In genomic region chr5:181217111-181217804, GRCh38 we compare ENCODE assay signal across 1 cellular context.
TF ChIP-seq lines count a peak whose summit lies in the region.

No MANE protein-coding gene starts in this region.

TF ChIP-seq in HEK293, 187 proteins besides CTCF, POLR2A, EP300 and RAD21 (continued from another document):
- TF ChIP-seq PRDM2 (tag by site-specific recombination; IDR thresholded peaks at IDR 0.05; ENCODE audit: borderline replicate concordance) (no peak), SALL2 (tag by site-specific recombination; IDR thresholded peaks at IDR 0.05; ENCODE audit: borderline replicate concordance) (no peak), ZBTB8A (tag by site-specific recombination; IDR thresholded peaks at IDR 0.05) (peak; percentile 85), ZNF398 (tag by site-specific recombination; IDR thresholded peaks at IDR 0.05) (peak; percentile 14; the same call in 1 of the 2 replicates), ZNF292 (tag by site-specific recombination; IDR thresholded peaks at IDR 0.05; ENCODE audit: borderline replicate concordance, low read depth) (no peak), ZNF18 (tag by site-specific recombination; IDR thresholded peaks at IDR 0.05) (no peak), ZBTB48 (tag by site-specific recombination; IDR thresholded peaks at IDR 0.05) (peak; percentile 80), REST (tag by site-specific recombination; IDR thresholded peaks at IDR 0.05) (0 out of 2 replicates have a peak, but pooled peaks have one; percentile 14), KLF9 (tag by site-specific recombination; IDR thresholded peaks at IDR 0.05; ENCODE audit: low read depth) (peak; percentile 71), SP2 (tag by site-specific recombination; IDR thresholded peaks at IDR 0.05) (peak; percentile 55; the same call in 1 of the 2 replicates), ZNF529 (tag by site-specific recombination; IDR thresholded peaks at IDR 0.05; ENCODE audit: insufficient replicate concordance) (no peak), ZNF600 (tag by site-specific recombination; IDR thresholded peaks at IDR 0.05) (peak; percentile 61; the same call in 1 of the 2 replicates), PRDM10 (tag by site-specific recombination; IDR thresholded peaks at IDR 0.05) (peak; percentile 46), ZBTB10 (tag by site-specific recombination; IDR thresholded peaks at IDR 0.05) (no peak), ZFP37 (tag by site-specific recombination; IDR thresholded peaks at IDR 0.05) (0 out of 2 replicates have a peak, but pooled peaks have one; percentile 44), GLIS1 (tag by site-specific recombination; IDR thresholded peaks at IDR 0.05) (peak; percentile 36; the same call in 1 of the 2 replicates), PRDM4 (tag by site-specific recombination; IDR thresholded peaks at IDR 0.05) (0 out of 2 replicates have a peak, but pooled peaks have one; percentile 23), ZNF626 (tag by site-specific recombination; IDR thresholded peaks at IDR 0.05) (no peak), ZNF449 (tag by site-specific recombination; IDR thresholded peaks at IDR 0.05) (peak; percentile 64; the same call in 1 of the 2 replicates), ZNF645 (tag by site-specific recombination; IDR thresholded peaks at IDR 0.05) (no peak)
